ENCODE assay signal across 8 cellular contexts in the genomic region with DNA sequence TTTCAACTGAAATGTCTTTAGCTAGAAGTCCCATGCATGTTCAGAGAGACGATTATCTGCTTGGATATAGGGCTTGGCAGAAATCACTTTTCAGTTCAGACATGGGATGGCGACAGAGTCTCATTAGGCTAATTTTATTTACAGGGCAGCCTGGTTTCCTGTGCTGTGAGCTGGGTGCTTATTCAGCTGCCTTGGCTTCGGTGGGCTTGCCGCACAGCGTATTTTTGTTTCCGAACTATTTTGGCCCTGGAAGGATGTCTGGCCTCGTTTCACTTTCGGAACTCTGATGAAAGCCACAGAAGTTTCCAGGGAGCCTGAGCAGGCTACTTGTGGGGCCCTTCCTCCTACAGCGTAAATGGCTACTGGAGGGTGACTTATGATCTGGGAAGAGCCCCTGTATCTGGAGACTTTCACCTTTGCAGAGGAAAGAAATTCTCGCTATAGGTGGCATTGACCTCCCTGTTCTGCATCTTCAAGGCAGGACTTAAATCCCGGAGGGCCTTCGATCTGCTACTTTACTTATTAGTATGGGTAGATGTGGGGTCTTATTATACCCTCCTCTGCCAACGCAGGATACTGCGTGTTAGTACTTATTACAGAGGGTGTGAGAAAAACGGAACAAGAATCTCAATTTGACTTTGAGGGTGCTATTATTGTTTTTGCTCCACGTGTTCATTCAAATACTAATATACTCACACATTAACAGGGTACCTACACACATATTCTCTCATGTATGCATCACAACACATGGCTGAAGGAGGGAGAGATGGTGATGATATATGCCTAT.
DNase-seq lines count a peak whose midpoint lies in the region; ATAC-seq, FAIRE-seq and TF ChIP-seq lines count a peak whose summit lies in the region.

No MANE protein-coding gene starts in this region.

- CTCF ChIA-PET in CD8-positive, alpha-beta T cell (lab: Charles Lee) = interaction anchor here (0.9 kb wide), 1 partner anchor 1894 kb away, joined by 3 read pairs; no protein-coding TSS in a partner anchor

- peaks cover 3% of the 10 kb centered on the region for H3K4me1 Mint-ChIP-seq in CD8-positive, alpha-beta T cell (ENCODE audit: low read depth)

- H3K9me3 ChIP-seq in esophagus muscularis mucosa = no peaks in the 10 kb centered on the region
- H3K9me3 ChIP-seq in muscle layer of duodenum (ENCODE audit: control insufficient read depth in 1 of 2, low read length in 2 of 2) = no peaks in the 10 kb centered on the region
- H3K9me3 ChIP-seq in CD8-positive, alpha-beta T cell (ENCODE audit: low read length) = no peaks in the 10 kb centered on the region

- ATAC-seq in GM19463 (IDR thresholded peaks at IDR 0.05; ENCODE audit: unreplicated experiment) = peak; percentile 85
- peak; percentile 81 for ATAC-seq in HG03439 (IDR thresholded peaks at IDR 0.05; ENCODE audit: unreplicated experiment)
- no peak for ATAC-seq in CD8-positive, alpha-beta T cell

- peak; percentile 58 for FAIRE-seq in G401.6 (lab: Jason Lieb, UNC)

- peaks cover 8 to 20% (median 18%) of the 10 kb centered on the region in 4 donors for H3K4me1 ChIP-seq in esophagus muscularis mucosa
- peaks cover 0 to 11% of the 10 kb centered on the region in 2 donors for H3K4me1 ChIP-seq in muscle layer of duodenum (ENCODE audit: control insufficient read depth in 1 of 2, insufficient read depth in 2 of 2, low read length in 2 of 2)
- H3K4me1 ChIP-seq in CD8-positive, alpha-beta T cell (ENCODE audit: insufficient read depth, low read length) = no peaks in the 10 kb centered on the region

- no peaks in the 10 kb centered on the region for H3K36me3 Mint-ChIP-seq in CD8-positive, alpha-beta T cell

- peak; percentile 84 for DNase-seq in SK-N-DZ (ENCODE audit: low spot score)
- no peak for DNase-seq in esophagus muscularis mucosa (ENCODE audit: extremely low spot score)
- no peak for DNase-seq in CD8-positive, alpha-beta T cell
- no peak for DNase-seq in NCI-H2196 (lab: John Stamatoyannopoulos, UW; ENCODE audit: unreplicated experiment)

- TF ChIP-seq CTCF in esophagus muscularis mucosa (IDR thresholded peaks at IDR 0.05) = peak; percentile 15 to 60 (median 24)
- TF ChIP-seq CTCF in CD8-positive, alpha-beta T cell (IDR thresholded peaks at IDR 0.05) = no peak

- POLR2A ChIA-PET in CD8-positive, alpha-beta T cell (lab: Charles Lee) = no interaction called here

- peak overlapping the region; percentile 18 to 60 (median 60) for H3K27ac ChIP-seq in esophagus muscularis mucosa (replicated peaks in 1 of 4)
- H3K27ac ChIP-seq in muscle layer of duodenum (ENCODE audit: low read length) = peak overlapping the region; percentile 37
- H3K27ac ChIP-seq in CD8-positive, alpha-beta T cell (ENCODE audit: low read depth, low read length) = no peak overlapping the region

- 57% methylated on average over 16 of the region's 16 CpGs for WGBS in esophagus muscularis mucosa

- no peak for TF ChIP-seq EP300 in esophagus muscularis mucosa (IDR thresholded peaks at IDR 0.05)

- intact Hi-C loops in esophagus muscularis mucosa (cut with DNase I) = no loop called here
- intact Hi-C loops in CD8-positive, alpha-beta T cell (cut with DNase I, micrococcal nuclease) = no loop called here

- no peaks in the 10 kb centered on the region for H3K27me3 Mint-ChIP-seq in CD8-positive, alpha-beta T cell (ENCODE audit: low read depth)

- H3K27me3 ChIP-seq in esophagus muscularis mucosa (no peaks in the 10 kb centered on the region), muscle layer of duodenum (ENCODE audit: low read depth, low read length) (no peaks in the 10 kb centered on the region)
- H3K27me3 ChIP-seq in CD8-positive, alpha-beta T cell (ENCODE audit: insufficient read depth, low read length) = no peaks in the 10 kb centered on the region

- H3K9me3 Mint-ChIP-seq in CD8-positive, alpha-beta T cell = no peaks in the 10 kb centered on the region

- H3K36me3 ChIP-seq in esophagus muscularis mucosa (no peaks in the 10 kb centered on the region), muscle layer of duodenum (ENCODE audit: control insufficient read depth in 1 of 2, insufficient read depth in 2 of 2, low read length in 2 of 2) (no peaks in the 10 kb centered on the region)
- H3K36me3 ChIP-seq in CD8-positive, alpha-beta T cell (ENCODE audit: insufficient read depth, low read length) = no peaks in the 10 kb centered on the region

- H3K4me3 ChIP-seq in esophagus muscularis mucosa (peak overlapping the region; percentile 37 to 43 (median 40)), muscle layer of duodenum (ENCODE audit: low read depth in 1 of 2, low read length in 2 of 2) (peak overlapping the region; percentile 21 to 60)
- no peak overlapping the region for H3K4me3 ChIP-seq in CD8-positive, alpha-beta T cell (ENCODE audit: low read depth, low read length)

- H3K27ac Mint-ChIP-seq in CD8-positive, alpha-beta T cell = no peak overlapping the region

- TF ChIP-seq POLR2A in esophagus muscularis mucosa (IDR thresholded peaks at IDR 0.05; ENCODE audit: low read depth) = no peak

- H3K4me3 Mint-ChIP-seq in CD8-positive, alpha-beta T cell = no peak overlapping the region
